ENCODE assay signal across 8 cellular contexts in the genomic region with DNA sequence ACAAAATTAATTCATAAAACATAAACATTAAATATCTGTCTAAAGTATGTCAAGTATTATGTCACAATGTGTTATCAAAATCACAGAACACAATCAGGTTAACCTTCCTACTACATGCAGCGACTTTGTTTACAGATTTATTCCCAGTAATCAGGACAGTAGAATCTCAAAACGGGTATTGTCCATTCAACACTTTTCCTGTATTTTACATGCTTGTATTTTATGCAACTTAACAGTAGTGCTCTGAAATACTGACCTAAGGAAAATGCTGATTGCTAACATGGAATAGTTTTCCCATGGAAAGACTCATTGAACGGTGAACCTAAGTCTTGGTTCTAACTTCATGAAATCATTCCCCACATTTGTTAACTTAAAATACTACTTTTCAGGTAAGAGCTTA. TPM values are rescaled to one million over a fixed set of nuclear protein-coding genes. Genes with fewer than 3 reads are reported as not detected.
A peak's percentile ranks its signal among the peaks of the same experiment; 100 is the strongest.
DNase-seq lines count a peak whose midpoint lies in the region; ATAC-seq and TF ChIP-seq lines count a peak whose summit lies in the region.

No MANE protein-coding gene starts in this region.

- H3K4me3 Mint-ChIP-seq in stimulated activated naive CD8-positive, alpha-beta T cell treated with anti-CD3 and anti-CD28 coated beads, Interleukin-15, Interleukin-2, amounts not matched to agents 100 ng/mL and 50 ng/mL, for 24 hours, result peak overlapping the region; percentile 88
- peak overlapping the region; percentile 100 for H3K4me3 Mint-ChIP-seq in MCF 10A (ENCODE audit: unreplicated experiment)
- H3K4me3 Mint-ChIP-seq in mesothelial cell of epicardium, result peak overlapping the region; percentile 100

- no peaks in the 10 kb centered on the region for H3K9me3 Mint-ChIP-seq in stimulated activated naive CD8-positive, alpha-beta T cell treated with anti-CD3 and anti-CD28 coated beads, Interleukin-15, Interleukin-2, amounts not matched to agents 100 ng/mL and 50 ng/mL, for 24 hours
- H3K9me3 Mint-ChIP-seq in MCF 10A (ENCODE audit: unreplicated experiment), result no peaks in the 10 kb centered on the region
- no peaks in the 10 kb centered on the region for H3K9me3 Mint-ChIP-seq in mesothelial cell of epicardium

- CTCF ChIA-PET in MCF 10A (lab: Yijun Ruan, JAX), result interaction anchor here (0.7 to 7.6 kb wide), 14 partner anchors 9 to 215 kb away, joined by 3 to 56 read pairs (median 4); no protein-coding TSS in a partner anchor

- no peak for ATAC-seq in stimulated activated naive CD8-positive, alpha-beta T cell treated with anti-CD3 and anti-CD28 coated beads, Interleukin-15, Interleukin-2, amounts not matched to agents 100 U/mL and 50 U/mL, for 24 hours
- ATAC-seq in aorta (ENCODE audit: low FRiP score), result no peak
- no peak for ATAC-seq in GM21717 (IDR thresholded peaks at IDR 0.05; ENCODE audit: unreplicated experiment)
- no peak for ATAC-seq in HG02623 (IDR thresholded peaks at IDR 0.05; ENCODE audit: unreplicated experiment)

- H3K4me1 ChIP-seq in aorta (ENCODE audit: control insufficient read depth in 1 of 2, insufficient read depth in 2 of 2, low read length in 2 of 2), result no peaks in the 10 kb centered on the region

- TF ChIP-seq CTCF in MCF 10A (IDR thresholded peaks at IDR 0.05; ENCODE audit: unreplicated experiment) (no peak), mesothelial cell of epicardium (IDR thresholded peaks at IDR 0.05; ENCODE audit: unreplicated experiment) (no peak)

- no peaks in the 10 kb centered on the region for H3K27me3 ChIP-seq in aorta (ENCODE audit: control insufficient read depth in 1 of 2, insufficient read depth in 2 of 2, low read length in 1 of 2)

- WGBS in aorta, 2 donors, result 3 to 4% methylated on average over 3 of the region's 3 CpGs

- intact Hi-C loops in MCF 10A (cut with micrococcal nuclease) (no loop called here), aorta (cut with DNase I) (loop anchor here (5.0 to 10.0 kb wide), 3 partner anchors 57 to 81 kb away; no protein-coding TSS in a partner anchor)

- DNase-seq in stimulated activated naive CD8-positive, alpha-beta T cell treated with anti-CD3 and anti-CD28 coated beads, Interleukin-15, Interleukin-2, amounts not matched to agents 100 U/mL and 50 U/mL, for 24 hours, result no peak
- peak; percentile 18 for DNase-seq in MCF 10A (ENCODE audit: unreplicated experiment)
- DNase-seq in mesothelial cell of epicardium (ENCODE audit: low spot score in 2 of 2, unreplicated experiment in 2 of 2), result no peak
- DNase-seq in aorta, result no peak
- no peak for DNase-seq in NCI-H524 (lab: John Stamatoyannopoulos, UW)

- H3K27me3 Mint-ChIP-seq in stimulated activated naive CD8-positive, alpha-beta T cell treated with anti-CD3 and anti-CD28 coated beads, Interleukin-15, Interleukin-2, amounts not matched to agents 100 ng/mL and 50 ng/mL, for 24 hours, result no peaks in the 10 kb centered on the region
- H3K27me3 Mint-ChIP-seq in MCF 10A (ENCODE audit: insufficient read depth, unreplicated experiment) (no peaks in the 10 kb centered on the region), mesothelial cell of epicardium (ENCODE audit: low read depth) (no peaks in the 10 kb centered on the region)

- peak overlapping the region; percentile 61 to 86 for H3K4me3 ChIP-seq in aorta (ENCODE audit: low read length in 2 of 2)

- H3K27ac ChIP-seq in aorta (ENCODE audit: low read depth in 1 of 2, low read length in 2 of 2), result no peak overlapping the region

- POLR2A ChIA-PET in MCF 10A (lab: Yijun Ruan, JAX), result interaction anchor here (0.7 to 5.9 kb wide), 15 partner anchors 9 to 404 kb away, joined by 3 to 49 read pairs (median 4); no protein-coding TSS in a partner anchor

- H3K4me1 Mint-ChIP-seq in stimulated activated naive CD8-positive, alpha-beta T cell treated with anti-CD3 and anti-CD28 coated beads, Interleukin-15, Interleukin-2, amounts not matched to agents 100 ng/mL and 50 ng/mL, for 24 hours (ENCODE audit: low read depth), result peaks cover 71% of the 10 kb centered on the region
- peaks cover 34% of the 10 kb centered on the region for H3K4me1 Mint-ChIP-seq in MCF 10A (ENCODE audit: insufficient read depth, unreplicated experiment)
- H3K4me1 Mint-ChIP-seq in mesothelial cell of epicardium, result peaks cover 42% of the 10 kb centered on the region

- peaks cover 74% of the 10 kb centered on the region for H3K36me3 Mint-ChIP-seq in stimulated activated naive CD8-positive, alpha-beta T cell treated with anti-CD3 and anti-CD28 coated beads, Interleukin-15, Interleukin-2, amounts not matched to agents 100 ng/mL and 50 ng/mL, for 24 hours (ENCODE audit: low read depth)
- H3K36me3 Mint-ChIP-seq in MCF 10A (ENCODE audit: insufficient read depth, unreplicated experiment) (peaks cover 76% of the 10 kb centered on the region), mesothelial cell of epicardium (peaks cover 25% of the 10 kb centered on the region)

- H3K9me3 ChIP-seq in aorta (ENCODE audit: control insufficient read depth, low read length), result no peaks in the 10 kb centered on the region

- H3K27ac Mint-ChIP-seq in stimulated activated naive CD8-positive, alpha-beta T cell treated with anti-CD3 and anti-CD28 coated beads, Interleukin-15, Interleukin-2, amounts not matched to agents 100 ng/mL and 50 ng/mL, for 24 hours, result peak overlapping the region; percentile 95
- H3K27ac Mint-ChIP-seq in MCF 10A (ENCODE audit: low read depth, unreplicated experiment) (peak overlapping the region; percentile 98), mesothelial cell of epicardium (peak overlapping the region; percentile 17)

- peaks cover 0 to 2% of the 10 kb centered on the region in 2 donors for H3K36me3 ChIP-seq in aorta (ENCODE audit: control insufficient read depth in 1 of 2, insufficient read depth in 2 of 2, low read length in 1 of 2)

- BruUV-seq in MCF 10A (replicated peaks; lab: Mats Ljungman, UMichigan), result no TSS peak

RNA-seq across cellular contexts. Expression of a gene that starts 2.3 kb away (rescaled TPM):
- total RNA-seq in MCF 10A (2022), result 233 and 315 TPM in 2 replicates
- total RNA-seq in mesothelial cell of epicardium, result 248 to 259 TPM (median 255 TPM) in 3 replicates
- total RNA-seq in aorta, result 100 to 1,000 TPM; 153 to 157 TPM
- 100 to 1,000 TPM; 104 to 142 TPM for polyA plus RNA-seq in aorta

Comparison
In these comparisons a context has a peak if more than half of its experiments do, and no peak if none do; other contexts are left out.
1. H3K27ac Mint-ChIP-seq: peak in every context shown above with its lines; median percentile 98 in MCF 10A; 95 in stimulated activated naive CD8-positive, alpha-beta T cell treated with anti-CD3 and anti-CD28 coated beads, Interleukin-15, Interleukin-2, amounts not matched to agents 100 ng/mL and 50 ng/mL, for 24 hours; 17 in mesothelial cell of epicardium.